ENCODE assay signal across 25 cellular contexts in the genomic region with DNA sequence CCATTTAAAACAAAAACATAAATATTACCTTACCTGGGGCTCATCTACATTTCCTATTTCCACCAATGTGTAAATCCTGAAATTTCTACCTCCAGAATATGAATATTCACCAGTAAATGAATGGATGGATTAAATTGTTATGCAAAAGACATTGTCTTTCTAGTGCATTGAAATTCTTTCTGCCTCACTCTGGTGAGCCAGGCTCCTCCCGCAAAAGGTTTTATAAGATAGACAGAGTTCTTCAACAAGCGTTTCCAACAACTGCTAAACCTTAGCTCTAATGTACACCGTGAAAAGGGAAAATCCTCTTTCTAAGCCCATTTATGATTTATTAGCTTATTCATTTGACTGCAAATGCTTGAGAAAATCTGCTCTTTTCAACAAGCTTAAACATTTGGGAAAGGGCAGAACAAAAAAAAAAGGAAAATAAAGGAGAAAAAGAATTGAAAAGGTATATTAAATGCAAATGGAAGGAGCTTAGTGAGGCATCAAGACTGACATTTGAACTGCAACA.
DNase-seq lines count a peak whose midpoint lies in the region; ATAC-seq and TF ChIP-seq lines count a peak whose summit lies in the region.
"Had no signal": no experiment of that assay in that cellular context is flagged by ENCODE, and none has a peak within 500 bp of the region (broad histone marks: within the 10 kb centered on the region; RNA-seq: fewer than 3 reads in every experiment).

No MANE protein-coding gene starts in this region.

- no peak for TF ChIP-seq CTCF in H9 (conservative IDR thresholded peaks at IDR 0.05)
- no peak for TF ChIP-seq CTCF in endothelial cell (IDR thresholded peaks at IDR 0.05; ENCODE audit: unreplicated experiment)
- TF ChIP-seq CTCF in neural progenitor cell (IDR thresholded peaks at IDR 0.05) = no peak

- H3K4ac ChIP-seq in H9 (ENCODE audit: low read depth, low read length) = no peak overlapping the region

- H3F3A ChIP-seq in neural progenitor cell (ENCODE audit: low read depth) = no peaks in the 10 kb centered on the region

- no peak overlapping the region for H2BK12ac ChIP-seq in H9 (ENCODE audit: insufficient read length, low read depth, low read length)

- H3K79me2 ChIP-seq in H9 (ENCODE audit: insufficient read depth, low read length) (no peaks in the 10 kb centered on the region), neural progenitor cell (ENCODE audit: low read depth) (no peaks in the 10 kb centered on the region)

- no peak overlapping the region for H2BK120ac ChIP-seq in H9 (ENCODE audit: low read depth, low read length, poor library complexity, severe bottlenecking)

- no peaks in the 10 kb centered on the region for H3K27me3 Mint-ChIP-seq in H9 (ENCODE audit: low read depth)
- no peaks in the 10 kb centered on the region for H3K27me3 Mint-ChIP-seq in endothelial cell (ENCODE audit: unreplicated experiment)
- H3K27me3 Mint-ChIP-seq in neural progenitor cell (ENCODE audit: insufficient read depth, low read depth) = no peaks in the 10 kb centered on the region
- H3K27me3 Mint-ChIP-seq in naive thymus-derived CD8-positive, alpha-beta T cell = peaks cover 0 to 9% (median 4%) of the 10 kb centered on the region in 5 donors

- no peak for ATAC-seq in naive thymus-derived CD8-positive, alpha-beta T cell
- ATAC-seq: A549 had no signal

- H3K9me3 Mint-ChIP-seq in H9 = no peaks in the 10 kb centered on the region
- H3K9me3 Mint-ChIP-seq in endothelial cell (ENCODE audit: unreplicated experiment) = no peaks in the 10 kb centered on the region
- no peaks in the 10 kb centered on the region for H3K9me3 Mint-ChIP-seq in neural progenitor cell
- no peaks in the 10 kb centered on the region for H3K9me3 Mint-ChIP-seq in naive thymus-derived CD8-positive, alpha-beta T cell

- H3K56ac ChIP-seq in H9 (ENCODE audit: insufficient read length, low read depth, low read length) = no peak overlapping the region

- H4K20me1 ChIP-seq in H9 (ENCODE audit: control insufficient read depth, insufficient read depth, insufficient read length) (no peaks in the 10 kb centered on the region), neural progenitor cell (ENCODE audit: low read depth) (no peaks in the 10 kb centered on the region)

- DNase-seq in H9 = no peak
- no peak for DNase-seq in endothelial cell (ENCODE audit: low spot score)
- DNase-seq in neural progenitor cell (ENCODE audit: low spot score) = no peak
- DNase-seq in islet precursor cell = no peak
- no peak for DNase-seq in naive thymus-derived CD8-positive, alpha-beta T cell
- no peak for DNase-seq in COLO668 (lab: John Stamatoyannopoulos, UW; ENCODE audit: unreplicated experiment)
- DNase-seq: AML-193; C1 segment of cervical spinal cord; Caco-2; CD4-positive, alpha-beta memory T cell; GOT3; KBM-7; MV-4-11; NCI-H1105; NCI-H1436 treated with DMSO at 0.1 percent for 48 hours; NCI-H1930; NCI-H2107; NCI-H446; NCI-H524 treated with DMSO at 0.1 percent for 48 hours; NCI-H82; PC-9; RPMI8226; SHP77 had no signal

- H3K36me3 Mint-ChIP-seq in H9 (ENCODE audit: insufficient read depth in 1 of 3, low read depth in 3 of 3) (peaks cover 0 to 12% (median 4%) of the 10 kb centered on the region in 3 experiments; a peak in 4 of 7 replicates), endothelial cell (ENCODE audit: low read depth, unreplicated experiment) (peaks cover 35% of the 10 kb centered on the region), neural progenitor cell (peaks cover 4% of the 10 kb centered on the region)
- H3K36me3 Mint-ChIP-seq in naive thymus-derived CD8-positive, alpha-beta T cell = no peaks in the 10 kb centered on the region
- H3K36me3 Mint-ChIP-seq: CD4-positive, alpha-beta memory T cell had no signal

- no peak overlapping the region for H4K91ac ChIP-seq in H9 (ENCODE audit: insufficient read length, low read depth, low read length)

- peak overlapping the region in 1 of 2 experiments; percentile 27; a peak in 3 of 5 replicates for H3K4me3 Mint-ChIP-seq in H9
- H3K4me3 Mint-ChIP-seq in endothelial cell (ENCODE audit: unreplicated experiment) = no peak overlapping the region
- no peak overlapping the region for H3K4me3 Mint-ChIP-seq in neural progenitor cell
- no peak overlapping the region for H3K4me3 Mint-ChIP-seq in naive thymus-derived CD8-positive, alpha-beta T cell
- H3K4me3 Mint-ChIP-seq: CD4-positive, alpha-beta memory T cell had no signal

- H3K27ac Mint-ChIP-seq in H9 (peak overlapping the region; percentile 58 to 86 (median 62); a peak in 6 of 7 replicates), endothelial cell (ENCODE audit: unreplicated experiment) (peak overlapping the region; percentile 93), neural progenitor cell (no peak overlapping the region)
- H3K27ac Mint-ChIP-seq in naive thymus-derived CD8-positive, alpha-beta T cell = no peak overlapping the region
- H3K27ac Mint-ChIP-seq: CD4-positive, alpha-beta memory T cell had no signal

- H3T11ph ChIP-seq in H9 (ENCODE audit: low read length) = no peak overlapping the region

- H3K4me2 ChIP-seq in H9 (ENCODE audit: insufficient read depth, insufficient read length, low read length) (no peak overlapping the region), neural progenitor cell (peak overlapping the region; percentile 20)
- H3K4me2 ChIP-seq: A549, PC-9 had no signal

- H3K27me3 ChIP-seq in H9 (ENCODE audit: insufficient read depth, low read length) = no peaks in the 10 kb centered on the region
- no peaks in the 10 kb centered on the region for H3K27me3 ChIP-seq in HUES6 (ENCODE audit: control insufficient read depth, insufficient read depth, low read length)
- H3K27me3 ChIP-seq in neural progenitor cell = no peaks in the 10 kb centered on the region

- no CpG with 5 or more reads among the region's 3 CpGs for WGBS in H9 (ENCODE audit: extremely low coverage, insufficient read length, low lambda C conversion rate)

- H3K14ac ChIP-seq in H9 (ENCODE audit: insufficient read depth, low read length) = no peak overlapping the region

- peaks cover 3% of the 10 kb centered on the region for H3K79me1 ChIP-seq in H9 (ENCODE audit: insufficient read depth, low read depth, low read length, poor library complexity, severe bottlenecking)

- no peak overlapping the region for H4K8ac ChIP-seq in H9 (replicated peaks; ENCODE audit: insufficient read length, low read depth, low read length)

- no peak overlapping the region for H3K4me3 ChIP-seq in HUES6 (ENCODE audit: low read depth, low read length)
- H3K4me3 ChIP-seq in neural progenitor cell = no peak overlapping the region
- H3K4me3 ChIP-seq: A549, PC-9 had no signal

- H3K4me1 Mint-ChIP-seq in H9 (peaks cover 49 to 60% of the 10 kb centered on the region in 2 experiments), endothelial cell (ENCODE audit: unreplicated experiment) (peaks cover 67% of the 10 kb centered on the region), neural progenitor cell (peaks cover 21% of the 10 kb centered on the region)
- no peaks in the 10 kb centered on the region for H3K4me1 Mint-ChIP-seq in naive thymus-derived CD8-positive, alpha-beta T cell
- H3K4me1 Mint-ChIP-seq: CD4-positive, alpha-beta memory T cell had no signal

- H2BK15ac ChIP-seq in H9 (ENCODE audit: low read depth, low read length) = no peak overlapping the region

- no peak overlapping the region for H3K27ac ChIP-seq in H9 (ENCODE audit: insufficient read length, low read depth, low read length)
- peak overlapping the region; percentile 30 for H3K27ac ChIP-seq in HUES6 (ENCODE audit: low read depth, low read length)
- H3K27ac ChIP-seq in neural progenitor cell = no peak overlapping the region
- H3K27ac ChIP-seq: A549, PC-9 had no signal

- no peak overlapping the region for H2AFZ ChIP-seq in H9 (ENCODE audit: low read length)
- H2AFZ ChIP-seq in neural progenitor cell (replicated peaks) = peak overlapping the region; percentile 48
- H2AFZ ChIP-seq: PC-9 had no signal

- H3K23me2 ChIP-seq in H9 (ENCODE audit: insufficient read length, low read depth, low read length, poor library complexity, severe bottlenecking) = no peaks in the 10 kb centered on the region

- H3K18ac ChIP-seq in H9 (ENCODE audit: insufficient read length, low read depth, low read length) = no peak overlapping the region

- no peaks in the 10 kb centered on the region for H3K9me3 ChIP-seq in H9 (ENCODE audit: control insufficient read depth, low read depth, low read length)
- no peaks in the 10 kb centered on the region for H3K9me3 ChIP-seq in HUES6 (ENCODE audit: control insufficient read depth, insufficient read depth, low read depth, low read length)
- H3K9me3 ChIP-seq in neural progenitor cell (ENCODE audit: low read depth) = no peaks in the 10 kb centered on the region
- H3K9me3 ChIP-seq: A549, Caco-2 had no signal

- H2BK5ac ChIP-seq in H9 (ENCODE audit: insufficient read length, low read length) = no peak overlapping the region

- no peak overlapping the region for H2BK20ac ChIP-seq in H9 (ENCODE audit: low read depth, low read length, poor library complexity, severe bottlenecking)

- H3K36me3 ChIP-seq in HUES6 (ENCODE audit: control insufficient read depth, insufficient read depth, low read length) (peaks cover 4% of the 10 kb centered on the region), neural progenitor cell (no peaks in the 10 kb centered on the region)

- H3K4me1 ChIP-seq in H9 (ENCODE audit: insufficient read depth, low read length) = peaks cover 23% of the 10 kb centered on the region
- peaks cover 39% of the 10 kb centered on the region for H3K4me1 ChIP-seq in HUES6 (ENCODE audit: control insufficient read depth, insufficient read depth, low read length)
- H3K4me1 ChIP-seq in neural progenitor cell = peaks cover 26% of the 10 kb centered on the region
- H3K4me1 ChIP-seq: A549, Caco-2 had no signal

- H3K9ac ChIP-seq in H9 (ENCODE audit: extremely low read depth, insufficient read length, low read length) (no peak overlapping the region), HUES6 (ENCODE audit: low read length) (no peak overlapping the region), neural progenitor cell (no peak overlapping the region)

- H3K23ac ChIP-seq in H9 (ENCODE audit: insufficient read length, low read depth, low read length) = no peak overlapping the region

- H2AK5ac ChIP-seq in H9 (ENCODE audit: insufficient read length, low read length) = no peak overlapping the region

- POLR2A ChIA-PET in naive thymus-derived CD8-positive, alpha-beta T cell (lab: Charles Lee) = no interaction called here

- H4K5ac ChIP-seq in H9 (ENCODE audit: insufficient read length, low read depth, low read length) = no peak overlapping the region

Comparison
In these comparisons a context has a peak if more than half of its experiments do, and no peak if none do; other contexts are left out.
1. H3K27ac Mint-ChIP-seq: peak in H9 (3 of 3) and endothelial cell (single experiment); none in neural progenitor cell (single experiment) and naive thymus-derived CD8-positive, alpha-beta T cell (0 of 10).